Comparison of ENCODE assay signal across 12 cellular contexts in genomic region chr15:85753261-85753660, GRCh38.
"Had no signal": no experiment of that assay in that cellular context is flagged by ENCODE, and none has a peak within 500 bp of the region (broad histone marks: within the 10 kb centered on the region; RNA-seq: fewer than 3 reads in every experiment).

No MANE protein-coding gene starts in this region.

- H3K9me3 ChIP-seq: thoracic aorta had no signal

- H3K27ac ChIP-seq: brain microvascular endothelial cell, thoracic aorta had no signal

- H3K27me3 ChIP-seq: brain microvascular endothelial cell had no signal

- DNase-seq: activated CD4-positive, alpha-beta T cell treated with anti-CD3 and anti-CD28 coated beads, Interleukin-2, amount 50 U/mL, for 48 hours; activated CD8-positive, alpha-beta memory T cell treated with anti-CD3 and anti-CD28 coated beads, Interleukin-2, amount 10 ng/mL, durations not matched to agents 7 days and 5 days; activated naive CD4-positive, alpha-beta T cell treated with anti-CD3 and anti-CD28 coated beads, Interleukin-2, amount 50 U/mL, for 16 hours; amygdala; brain microvascular endothelial cell; retina; stimulated activated CD4-positive, alpha-beta T cell treated with anti-CD3 and anti-CD28 coated beads, Interleukin-15, amount 100 ng/mL, for 24 hours; stimulated activated CD4-positive, alpha-beta T cell treated with anti-CD3 and anti-CD28 coated beads, Interleukin-4, amount 100 ng/mL, for 24 hours; stimulated activated naive CD8-positive, alpha-beta T cell treated with anti-CD3 and anti-CD28 coated beads, Interleukin-15, amount 100 ng/mL, for 72 hours; T-helper 9 cell had no signal

- H3K4me3 Mint-ChIP-seq: activated CD8-positive, alpha-beta memory T cell treated with anti-CD3 and anti-CD28 coated beads, Interleukin-2, amount 10 ng/mL, durations not matched to agents 7 days and 5 days; mesothelial cell of epicardium had no signal

- H3K27me3 Mint-ChIP-seq: activated CD8-positive, alpha-beta memory T cell treated with anti-CD3 and anti-CD28 coated beads, Interleukin-2, amount 10 ng/mL, durations not matched to agents 7 days and 5 days; stimulated activated naive CD8-positive, alpha-beta T cell treated with anti-CD3 and anti-CD28 coated beads, Interleukin-15, amount 100 ng/mL, for 72 hours had no signal

- H3K27ac Mint-ChIP-seq: activated CD8-positive, alpha-beta memory T cell treated with anti-CD3 and anti-CD28 coated beads, Interleukin-2, amount 10 ng/mL, durations not matched to agents 7 days and 5 days; mesothelial cell of epicardium had no signal

- H3K36me3 Mint-ChIP-seq: activated CD8-positive, alpha-beta memory T cell treated with anti-CD3 and anti-CD28 coated beads, Interleukin-2, amount 10 ng/mL, durations not matched to agents 7 days and 5 days had no signal

- H3K9me3 Mint-ChIP-seq: mesothelial cell of epicardium; stimulated activated naive CD8-positive, alpha-beta T cell treated with anti-CD3 and anti-CD28 coated beads, Interleukin-15, amount 100 ng/mL, for 72 hours had no signal

- ATAC-seq: activated CD8-positive, alpha-beta memory T cell treated with anti-CD3 and anti-CD28 coated beads, Interleukin-2, amount 10 ng/mL, durations not matched to agents 7 days and 5 days; stimulated activated naive CD8-positive, alpha-beta T cell treated with anti-CD3 and anti-CD28 coated beads, Interleukin-15, amount 100 ng/mL, for 72 hours had no signal

- H3K4me3 ChIP-seq: thoracic aorta had no signal

- H3K36me3 ChIP-seq: brain microvascular endothelial cell had no signal
